Comparison of ENCODE assay signal across 28 cellular contexts in genomic region chr6:45184040-45184439, GRCh38.
"Had no signal": no experiment of that assay in that cellular context is flagged by ENCODE, and none has a peak within 500 bp of the region (broad histone marks: within the 10 kb centered on the region; RNA-seq: fewer than 3 reads in every experiment).

No MANE protein-coding gene starts in this region.

- DNase-seq: natural killer cell; occipital lobe; ovary; posterior cingulate gyrus; psoas muscle; right cardiac atrium; spleen; stimulated activated CD4-positive, alpha-beta T cell treated with anti-CD3 and anti-CD28 coated beads, Interleukin-12 subunit alpha, Interleukin-12 subunit beta, amount 100 ng/mL, for 4 hours; stimulated activated CD4-positive, alpha-beta T cell treated with anti-CD3 and anti-CD28 coated beads, Interleukin-1b, Interleukin-23, amount 100 ng/mL, for 48 hours; stimulated activated CD4-positive, alpha-beta T cell treated with anti-CD3 and anti-CD28 coated beads, Interleukin-4, amount 100 ng/mL, for 1 hour; stimulated activated CD4-positive, alpha-beta T cell treated with anti-CD3 and anti-CD28 coated beads, Interleukin-4, amount 100 ng/mL, for 4 hours; stimulated activated CD8-positive, alpha-beta memory T cell treated with anti-CD3 and anti-CD28 coated beads, Interleukin-4, amount 100 ng/mL, for 48 hours; stimulated activated naive CD4-positive, alpha-beta T cell; stimulated activated naive CD8-positive, alpha-beta T cell treated with anti-CD3 and anti-CD28 coated beads, Interleukin-15, amount 100 ng/mL, for 72 hours; stimulated activated naive CD8-positive, alpha-beta T cell treated with anti-CD3 and anti-CD28 coated beads, Interleukin-15, Interleukin-2, amounts not matched to agents 100 U/mL and 50 U/mL, for 24 hours; substantia nigra; testis; tibial artery; transverse colon; upper lobe of right lung; uterus had no signal

- H3K27ac ChIP-seq: neural progenitor cell, ovary, parathyroid adenoma, psoas muscle, skin epidermis, spleen, suprapubic skin, testis, tibial artery, transverse colon, upper lobe of right lung, uterus had no signal

- H2AFZ ChIP-seq: neural progenitor cell, parathyroid adenoma had no signal

- H3K9me3 ChIP-seq: ovary, psoas muscle, spleen, suprapubic skin, testis, tibial artery, transverse colon, upper lobe of right lung, uterus had no signal

- H3K36me3 ChIP-seq: neural progenitor cell, ovary, spleen, suprapubic skin, tibial artery, transverse colon, upper lobe of right lung, uterus had no signal

- ATAC-seq: natural killer cell; psoas muscle; right cardiac atrium; sciatic nerve; stimulated activated memory B cell treated with anti-CD40 and anti-IgM and Interleukin-4, amounts not matched to agents 10 μg/mL and 1 μg/mL and 100 μg/mL, for 72 hours; stimulated activated naive CD8-positive, alpha-beta T cell treated with anti-CD3 and anti-CD28 coated beads, Interleukin-15, amount 100 ng/mL, for 72 hours; stimulated activated naive CD8-positive, alpha-beta T cell treated with anti-CD3 and anti-CD28 coated beads, Interleukin-15, Interleukin-2, amounts not matched to agents 100 U/mL and 50 U/mL, for 24 hours; upper lobe of right lung had no signal

- H3K27me3 ChIP-seq: neural progenitor cell, ovary, spleen, suprapubic skin, testis, tibial artery, transverse colon, upper lobe of right lung, uterus had no signal

- H3K4me3 ChIP-seq: neural progenitor cell, ovary, psoas muscle, skin epidermis, smooth muscle cell, spleen, suprapubic skin, testis, tibial artery, transverse colon, upper lobe of right lung, uterus had no signal

- H3K9ac ChIP-seq: neural progenitor cell, parathyroid adenoma had no signal

- H3K4me1 ChIP-seq: parathyroid adenoma, psoas muscle, spleen, suprapubic skin, testis, tibial artery, transverse colon, upper lobe of right lung, uterus had no signal

- H3K79me2 ChIP-seq: parathyroid adenoma had no signal

- H3K4me2 ChIP-seq: smooth muscle cell had no signal
